ENCODE assay signal across 9 cellular contexts in the genomic region with DNA sequence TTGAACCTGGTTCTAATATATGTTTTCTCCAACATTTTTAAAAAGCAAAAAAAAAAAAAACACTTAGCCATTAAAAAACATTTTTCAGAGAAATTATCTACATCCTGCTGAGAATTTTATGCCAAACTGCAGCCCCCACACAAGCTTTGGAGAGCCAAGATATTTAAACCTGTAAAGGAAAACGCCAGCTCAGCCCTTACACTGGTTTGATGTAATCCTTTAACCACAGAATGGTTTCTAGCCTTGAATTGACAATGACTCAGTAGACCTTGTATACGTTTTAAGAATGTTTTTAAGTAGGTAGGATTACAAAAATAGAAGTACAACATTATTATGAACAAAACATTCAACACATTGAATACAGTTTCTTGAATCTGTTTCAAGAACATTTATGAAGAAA.
DNase-seq lines count a peak whose midpoint lies in the region; ATAC-seq and FAIRE-seq lines count a peak whose summit lies in the region.
"Had no signal": no experiment of that assay in that cellular context is flagged by ENCODE, and none has a peak within 500 bp of the region (broad histone marks: within the 10 kb centered on the region; RNA-seq: fewer than 3 reads in every experiment).

No MANE protein-coding gene starts in this region.

- H2BK120ac ChIP-seq in trophoblast cell (ENCODE audit: insufficient read depth, low read length, poor library complexity) = no peak overlapping the region

- H3K4me1 ChIP-seq in trophoblast cell (ENCODE audit: control insufficient read depth in 1 of 2, insufficient read depth in 2 of 2, low read length in 2 of 2) = no peaks in the 10 kb centered on the region

- POLR2A ChIA-PET in activated CD4-positive, alpha-beta memory T cell treated with anti-CD3 and anti-CD28 coated beads for 36 hours (lab: Charles Lee) = interaction anchor here (0.7 to 1.3 kb wide), 5 partner anchors 15 to 344 kb away, joined by 3 to 6 read pairs (median 4); a partner anchor contains a TSS

- no peak overlapping the region for H4K91ac ChIP-seq in trophoblast cell (ENCODE audit: low read depth, low read length)

- H3K27me3 ChIP-seq in trophoblast cell (ENCODE audit: insufficient read depth, low read length) = no peaks in the 10 kb centered on the region

- H2BK5ac ChIP-seq in trophoblast cell (ENCODE audit: low read depth, low read length, poor library complexity) = no peak overlapping the region

- H2AK5ac ChIP-seq in trophoblast cell (ENCODE audit: low read length) = no peak overlapping the region

- intact Hi-C loops in activated CD4-positive, alpha-beta memory T cell treated with anti-CD3 and anti-CD28 coated beads for 36 hours (cut with micrococcal nuclease) = loop anchor here (10.0 kb wide), 1 partner anchor 271 kb away; no protein-coding TSS in a partner anchor
- intact Hi-C loops in left ventricle myocardium superior (cut with micrococcal nuclease) = no loop called here

- H3K4me1 Mint-ChIP-seq in activated CD4-positive, alpha-beta memory T cell treated with anti-CD3 and anti-CD28 coated beads for 36 hours (ENCODE audit: low read depth) = peaks cover 36% of the 10 kb centered on the region

- H3K27ac ChIP-seq in trophoblast cell (ENCODE audit: low read depth, low read length) = no peak overlapping the region

- no peak overlapping the region for H4K12ac ChIP-seq in trophoblast cell (ENCODE audit: low read depth, low read length)

- H3K36me3 ChIP-seq in trophoblast cell (ENCODE audit: control insufficient read depth in 1 of 2, insufficient read depth in 2 of 2, low read length in 2 of 2) = no peaks in the 10 kb centered on the region

- ATAC-seq in left ventricle myocardium superior (no peak), GM18498 (IDR thresholded peaks at IDR 0.05; ENCODE audit: unreplicated experiment) (no peak)

- peak; percentile 82 for FAIRE-seq in islet of Langerhans (lab: Jason Lieb, UNC)

- H3K27ac Mint-ChIP-seq in activated CD4-positive, alpha-beta memory T cell treated with anti-CD3 and anti-CD28 coated beads for 36 hours = peak overlapping the region; percentile 79

- no peak overlapping the region for H2AFZ ChIP-seq in trophoblast cell (ENCODE audit: insufficient read depth, low read length, poor library complexity)

- no peak overlapping the region for H3K4me3 Mint-ChIP-seq in activated CD4-positive, alpha-beta memory T cell treated with anti-CD3 and anti-CD28 coated beads for 36 hours

- H2BK12ac ChIP-seq in trophoblast cell (ENCODE audit: low read length) = no peak overlapping the region

- whole genome bisulfite sequencing in trophoblast cell (ENCODE audit: extremely low coverage, insufficient coverage, insufficient read length) = no CpG with 5 or more reads among the region's 2 CpGs

- H3K27me3 Mint-ChIP-seq in activated CD4-positive, alpha-beta memory T cell treated with anti-CD3 and anti-CD28 coated beads for 36 hours = no peaks in the 10 kb centered on the region

- DNase-seq in AG20443 (ENCODE audit: low spot score) (peak; percentile 20), HS-27A (ENCODE audit: low read depth) (peak; percentile 36), left ventricle myocardium superior (no peak), NCI-H1694 treated with DMSO at 0.1 percent for 48 hours (lab: John Stamatoyannopoulos, UW) (no peak), trophoblast cell (no peak)
- peak; percentile 36 for DNase-seq in activated CD4-positive, alpha-beta memory T cell treated with anti-CD3 and anti-CD28 coated beads for 36 hours
- DNase-seq: effector memory CD4-positive, alpha-beta T cell had no signal

- no peak overlapping the region for H3K9ac ChIP-seq in trophoblast cell (ENCODE audit: low read length)

- no peak overlapping the region for H3K4me2 ChIP-seq in trophoblast cell (ENCODE audit: low read length)

- no peaks in the 10 kb centered on the region for H3K79me2 ChIP-seq in trophoblast cell (ENCODE audit: control insufficient read depth, insufficient read depth, low read length, poor library complexity)

- H3K14ac ChIP-seq in trophoblast cell (ENCODE audit: low read length) = no peak overlapping the region

- H3K9me3 ChIP-seq in trophoblast cell (ENCODE audit: insufficient read depth, low read depth, low read length) = no peaks in the 10 kb centered on the region

- H3K36me3 Mint-ChIP-seq in activated CD4-positive, alpha-beta memory T cell treated with anti-CD3 and anti-CD28 coated beads for 36 hours = peaks cover 14% of the 10 kb centered on the region

- no peak overlapping the region for H3K4me3 ChIP-seq in trophoblast cell (ENCODE audit: low read depth, low read length)

- no peak overlapping the region for H3K4ac ChIP-seq in trophoblast cell (ENCODE audit: low read depth, low read length)

- no peak overlapping the region for H3K23ac ChIP-seq in trophoblast cell (ENCODE audit: low read length)

- CTCF ChIA-PET in activated CD4-positive, alpha-beta memory T cell treated with anti-CD3 and anti-CD28 coated beads for 36 hours (lab: Charles Lee) = interaction anchor here (0.6 to 3.1 kb wide), 3 partner anchors 52 to 321 kb away, joined by 4 to 12 read pairs (median 6); no protein-coding TSS in a partner anchor

- no peak overlapping the region for H4K8ac ChIP-seq in trophoblast cell (ENCODE audit: low read depth, low read length)

- H3K9me3 Mint-ChIP-seq in activated CD4-positive, alpha-beta memory T cell treated with anti-CD3 and anti-CD28 coated beads for 36 hours = no peaks in the 10 kb centered on the region

- no peak overlapping the region for H3K18ac ChIP-seq in trophoblast cell (ENCODE audit: low read length)

- H3K79me1 ChIP-seq in trophoblast cell (ENCODE audit: low read length) = no peaks in the 10 kb centered on the region

Comparison
In these comparisons a context has a peak if more than half of its experiments do, and no peak if none do; other contexts are left out.
1. DNase-seq: peak in AG20443 (single experiment), HS-27A (single experiment) and activated CD4-positive, alpha-beta memory T cell treated with anti-CD3 and anti-CD28 coated beads for 36 hours (single experiment); none in left ventricle myocardium superior (single experiment), NCI-H1694 treated with DMSO at 0.1 percent for 48 hours (single experiment) and trophoblast cell (0 of 2).